2 cellular contexts compared by ENCODE assay signal in genomic region chr2:236579746-236580315, GRCh38.
TF ChIP-seq lines count a peak whose summit lies in the region.

No MANE protein-coding gene starts in this region.

TF ChIP-seq in IMR-90, 13 proteins besides CTCF, POLR2A, EP300 and RAD21:
- TF ChIP-seq SMC3 (IDR thresholded peaks at IDR 0.05; ENCODE audit: low read depth, low read length) (no peak), MAZ (IDR thresholded peaks at IDR 0.05; ENCODE audit: borderline replicate concordance, low read depth, low read length) (no peak), MAFK (IDR thresholded peaks at IDR 0.05; ENCODE audit: low read depth, low read length) (peak; percentile 49), CEBPB (IDR thresholded peaks at IDR 0.05; ENCODE audit: low read depth, low read length) (no peak), MXI1 (IDR thresholded peaks at IDR 0.05; ENCODE audit: borderline replicate concordance, low read depth, low read length) (no peak), RFX5 (IDR thresholded peaks at IDR 0.05; ENCODE audit: low read depth, low read length) (no peak), FOS (IDR thresholded peaks at IDR 0.05; ENCODE audit: low read depth, low read length) (no peak), NFE2L2 (IDR thresholded peaks at IDR 0.05; ENCODE audit: low read depth, low read length) (peak; percentile 82)

TF ChIP-seq in GM12878, 131 proteins besides CTCF, POLR2A, EP300 and RAD21:
- TF ChIP-seq BACH1 (IDR thresholded peaks at IDR 0.05; ENCODE audit: borderline replicate concordance) (peak; percentile 97), JUNB (IDR thresholded peaks at IDR 0.05) (no peak)
